14 cellular contexts compared by ENCODE assay signal in genomic region chr2:234245945-234246344, GRCh38.
DNase-seq lines count a peak whose midpoint lies in the region; ATAC-seq and TF ChIP-seq lines count a peak whose summit lies in the region.
"Had no signal": no experiment of that assay in that cellular context is flagged by ENCODE, and none has a peak within 500 bp of the region (broad histone marks: within the 10 kb centered on the region; RNA-seq: fewer than 3 reads in every experiment).

No MANE protein-coding gene starts in this region.

- TF ChIP-seq CTCF in Panc1 (IDR thresholded peaks at IDR 0.05) (no peak), neural progenitor cell (IDR thresholded peaks at IDR 0.05) (no peak)

- no peak overlapping the region for H3K27ac Mint-ChIP-seq in neural progenitor cell

- H3K4me3 Mint-ChIP-seq in neural progenitor cell = no peak overlapping the region

- H3K27ac ChIP-seq in Panc1 (ENCODE audit: low read length) (peak overlapping the region; percentile 99), neural progenitor cell (no peak overlapping the region), substantia nigra (ENCODE audit: low read depth, low read length, poor library complexity, severe bottlenecking) (no peak overlapping the region)
- H3K27ac ChIP-seq: cardiac muscle cell, gastroesophageal sphincter, right lobe of liver had no signal

- H3K4me1 Mint-ChIP-seq in neural progenitor cell = peaks cover 59% of the 10 kb centered on the region

- no peak overlapping the region for H3K4me2 ChIP-seq in neural progenitor cell

- peaks cover 8% of the 10 kb centered on the region for H3K27me3 Mint-ChIP-seq in neural progenitor cell (ENCODE audit: insufficient read depth, low read depth)

- H4K20me1 ChIP-seq in neural progenitor cell (ENCODE audit: low read depth) = no peaks in the 10 kb centered on the region

- no TSS peak for BruUV-seq in Panc1 (replicated peaks; lab: Mats Ljungman, UMichigan)

- H3K4me1 ChIP-seq in Panc1 (ENCODE audit: control insufficient read depth, insufficient read depth, low read length) (peaks cover 58% of the 10 kb centered on the region), neural progenitor cell (peaks cover 18% of the 10 kb centered on the region)
- H3K4me1 ChIP-seq: gastroesophageal sphincter, right lobe of liver had no signal

- H2AFZ ChIP-seq in neural progenitor cell (replicated peaks) = peak overlapping the region; percentile 20

- POLR2A ChIA-PET in Panc1 (lab: Charles Lee) = interaction anchor here (0.6 to 0.9 kb wide), 2 partner anchors 9 to 268 kb away, joined by 3 to 5 read pairs; no protein-coding TSS in a partner anchor

- H3K4me3 ChIP-seq in Panc1 (ENCODE audit: low read depth in 2 of 2, low read length in 2 of 2) (no peak overlapping the region), neural progenitor cell (no peak overlapping the region)
- H3K4me3 ChIP-seq: cardiac muscle cell, gastroesophageal sphincter, right lobe of liver had no signal

- peaks cover 17% of the 10 kb centered on the region for H3K9me3 Mint-ChIP-seq in neural progenitor cell

- H3K36me3 ChIP-seq in Panc1 (ENCODE audit: control insufficient read depth, insufficient read depth, low read length) = no peaks in the 10 kb centered on the region; the same call in 1 of the 2 replicates
- no peaks in the 10 kb centered on the region for H3K36me3 ChIP-seq in neural progenitor cell
- H3K36me3 ChIP-seq: cardiac muscle cell, gastroesophageal sphincter, right lobe of liver had no signal

- H3F3A ChIP-seq in neural progenitor cell (ENCODE audit: low read depth) = no peaks in the 10 kb centered on the region

- H3K79me2 ChIP-seq in neural progenitor cell (ENCODE audit: low read depth) = no peaks in the 10 kb centered on the region

- DNase-seq in Caki2 (ENCODE audit: low read depth) = peak; percentile 69
- DNase-seq in Panc1 (ENCODE audit: low read depth, low spot score) = no peak
- peak; percentile 74 for DNase-seq in epidermal melanocyte (ENCODE audit: insufficient read length, low spot score)
- no peak for DNase-seq in neural progenitor cell (ENCODE audit: low spot score)
- no peak for DNase-seq in NCI-H1105 (lab: John Stamatoyannopoulos, UW)
- DNase-seq in substantia nigra (lab: John Stamatoyannopoulos, UW) = no peak
- DNase-seq in DMS 273 treated with DMSO at 0.1 percent for 48 hours (lab: John Stamatoyannopoulos, UW) = no peak
- DNase-seq: COR-L47; NK-92 treated with Interleukin-12 subunit alpha and Interleukin-12 subunit beta, amount 100 ng/mL, for 24 hours; right lobe of liver; T-helper 9 cell had no signal

- peaks cover 13% of the 10 kb centered on the region; the same call in 1 of the 2 replicates for H3K9me3 ChIP-seq in Panc1 (ENCODE audit: control insufficient read depth, insufficient read depth, low read depth, low read length)
- H3K9me3 ChIP-seq in neural progenitor cell (ENCODE audit: low read depth) = no peaks in the 10 kb centered on the region
- H3K9me3 ChIP-seq: gastroesophageal sphincter, right lobe of liver had no signal

- intact Hi-C loops in Panc1 (cut with micrococcal nuclease; ENCODE audit: unreplicated experiment) = loop anchor here (10.0 kb wide), 1 partner anchor 61 kb away; no protein-coding TSS in a partner anchor

- peak; percentile 32; the same call in 1 of the 2 replicates for ATAC-seq in Panc1
- no peak for ATAC-seq in GM18519 (IDR thresholded peaks at IDR 0.05; ENCODE audit: low FRiP score, unreplicated experiment)
- ATAC-seq: gastroesophageal sphincter, right lobe of liver had no signal

- in situ Hi-C loops in Caki2 (cut with HindIII; ENCODE audit: low pct_unique_long_range_greater_than_20kb, low sequenced_read_pairs) = no loop called here
- in situ Hi-C loops in Panc1 (cut with HindIII; ENCODE audit: low pct_unique_long_range_greater_than_20kb, low sequenced_read_pairs) = no loop called here

- CTCF ChIA-PET in Panc1 (lab: Charles Lee) = no interaction called here

- peaks cover 2% of the 10 kb centered on the region for H3K36me3 Mint-ChIP-seq in neural progenitor cell

- no peak overlapping the region for H3K9ac ChIP-seq in neural progenitor cell

- H3K27me3 ChIP-seq in Panc1 (ENCODE audit: control insufficient read depth, insufficient read depth, low read length) (no peaks in the 10 kb centered on the region), neural progenitor cell (no peaks in the 10 kb centered on the region)
- H3K27me3 ChIP-seq: cardiac muscle cell, right lobe of liver had no signal

Comparison
In these comparisons a context has a peak if more than half of its experiments do, and no peak if none do; other contexts are left out.
1. DNase-seq: peak in Caki2 (single experiment) and epidermal melanocyte (single experiment); none in Panc1 (single experiment), neural progenitor cell (single experiment), NCI-H1105 (single experiment), substantia nigra (0 of 49) and DMS 273 treated with DMSO at 0.1 percent for 48 hours (single experiment).